20 cellular contexts compared by ENCODE assay signal in genomic region chr2:23530121-23530908, GRCh38.
DNase-seq lines count a peak whose midpoint lies in the region; ATAC-seq and TF ChIP-seq lines count a peak whose summit lies in the region.
"Had no signal": no experiment of that assay in that cellular context is flagged by ENCODE, and none has a peak within 500 bp of the region (broad histone marks: within the 10 kb centered on the region; RNA-seq: fewer than 3 reads in every experiment).

No MANE protein-coding gene starts in this region.

- no peaks in the 10 kb centered on the region for H3K9me3 Mint-ChIP-seq in stimulated activated naive CD8-positive, alpha-beta T cell treated with anti-CD3 and anti-CD28 coated beads, Interleukin-15, Interleukin-2, amounts not matched to agents 100 ng/mL and 50 ng/mL, for 24 hours
- H3K9me3 Mint-ChIP-seq in stimulated activated naive CD8-positive, alpha-beta T cell treated with anti-CD3 and anti-CD28 coated beads, Interleukin-15, amount 100 ng/mL, for 72 hours, result no peaks in the 10 kb centered on the region
- H3K9me3 Mint-ChIP-seq: H9; stimulated activated memory B cell treated with anti-CD40 and anti-IgM and Interleukin-4, amounts not matched to agents 10 μg/mL and 1 μg/mL and 100 μg/mL, for 72 hours had no signal

- no peak for DNase-seq in stimulated activated naive CD8-positive, alpha-beta T cell treated with anti-CD3 and anti-CD28 coated beads, Interleukin-15, amount 100 ng/mL, for 72 hours
- DNase-seq in NCI-H2171 (lab: John Stamatoyannopoulos, UW) (peak; percentile 99), NCI-H82 treated with DMSO at 0.1 percent for 48 hours (lab: John Stamatoyannopoulos, UW; ENCODE audit: unreplicated experiment) (peak; percentile 93), mammary epithelial cell (no peak), smooth muscle cell (lab: John Stamatoyannopoulos, UW; ENCODE audit: unreplicated experiment) (no peak), mesenchymal stem cell (no peak)
- DNase-seq in activated naive CD4-positive, alpha-beta T cell (lab: John Stamatoyannopoulos, UW), result no peak
- DNase-seq: activated CD4-positive, alpha-beta T cell treated with anti-CD3 and anti-CD28 coated beads for 1 hour; H9; Kasumi-1; left colon; mesendoderm; OCI-M1; tibial artery had no signal

- H3F3A ChIP-seq in smooth muscle cell (ENCODE audit: low read depth), result no peaks in the 10 kb centered on the region

- no peak overlapping the region for H2BK12ac ChIP-seq in mesenchymal stem cell (ENCODE audit: low read length in 2 of 2)

- dilution Hi-C loops in mammary epithelial cell (cut with HindIII; ENCODE audit: low sequenced_read_pairs), result no loop called here

- no peak for ATAC-seq in stimulated activated naive CD8-positive, alpha-beta T cell treated with anti-CD3 and anti-CD28 coated beads, Interleukin-15, amount 100 ng/mL, for 72 hours
- ATAC-seq: activated naive CD4-positive, alpha-beta T cell treated with anti-CD3 and anti-CD28 coated beads, Interleukin-2, amount 50 U/mL, for 72 hours; Right ventricle myocardium inferior; stimulated activated memory B cell treated with anti-CD40 and anti-IgM and Interleukin-4, amounts not matched to agents 10 μg/mL and 1 μg/mL and 100 μg/mL, for 72 hours had no signal

- H3K27ac Mint-ChIP-seq in stimulated activated naive CD8-positive, alpha-beta T cell treated with anti-CD3 and anti-CD28 coated beads, Interleukin-15, Interleukin-2, amounts not matched to agents 100 ng/mL and 50 ng/mL, for 24 hours, result peak overlapping the region; percentile 26
- no peak overlapping the region for H3K27ac Mint-ChIP-seq in stimulated activated naive CD8-positive, alpha-beta T cell treated with anti-CD3 and anti-CD28 coated beads, Interleukin-15, amount 100 ng/mL, for 72 hours
- H3K27ac Mint-ChIP-seq: activated naive CD4-positive, alpha-beta T cell treated with anti-CD3 and anti-CD28 coated beads, Interleukin-2, amount 50 U/mL, for 72 hours; stimulated activated memory B cell treated with anti-CD40 and anti-IgM and Interleukin-4, amounts not matched to agents 10 μg/mL and 1 μg/mL and 100 μg/mL, for 72 hours had no signal

- WGBS in mammary epithelial cell (ENCODE audit: low coverage, missing lambda C conversion rate), result 77% methylated on average over 12 of the region's 13 CpGs
- WGBS in smooth muscle cell (ENCODE audit: low lambda C conversion rate), result 91% methylated on average over 13 of the region's 13 CpGs
- WGBS in mesenchymal stem cell, result 97% methylated on average over 10 of the region's 13 CpGs

- no peak overlapping the region for H3K4me2 ChIP-seq in mammary epithelial cell (ENCODE audit: insufficient read depth, low read depth, low read length)
- no peak overlapping the region for H3K4me2 ChIP-seq in smooth muscle cell
- H3K4me2 ChIP-seq in mesenchymal stem cell (ENCODE audit: low read length, poor library complexity, severe bottlenecking), result no peak overlapping the region

- H2AFZ ChIP-seq in mammary epithelial cell (ENCODE audit: low read depth, low read length) (no peak overlapping the region), smooth muscle cell (ENCODE audit: low read depth) (no peak overlapping the region), mesenchymal stem cell (ENCODE audit: low read depth, low read length) (no peak overlapping the region)
- H2AFZ ChIP-seq: parathyroid adenoma had no signal

- H2AK5ac ChIP-seq in mesenchymal stem cell (ENCODE audit: low read length, severe bottlenecking), result no peak overlapping the region

- H3K18ac ChIP-seq in mesenchymal stem cell (ENCODE audit: low read depth in 1 of 2, low read length in 2 of 2), result no peak overlapping the region

- no peak overlapping the region for H3K23ac ChIP-seq in mesenchymal stem cell (ENCODE audit: low read length in 2 of 2)

- H3K79me1 ChIP-seq in mesenchymal stem cell (replicated peaks; ENCODE audit: low read length, poor library complexity, severe bottlenecking), result peaks cover 6% of the 10 kb centered on the region

- CTCF ChIA-PET in mammary epithelial cell (lab: Charles Lee; ENCODE audit: low non-redundant PET), result no interaction called here

- H3K36me3 ChIP-seq in mammary epithelial cell (ENCODE audit: insufficient read depth, low read length) (no peaks in the 10 kb centered on the region), smooth muscle cell (ENCODE audit: low read depth) (no peaks in the 10 kb centered on the region), mesenchymal stem cell (ENCODE audit: control insufficient read depth in 1 of 2, insufficient read depth in 2 of 2, low read depth in 1 of 2, low read length in 2 of 2) (no peaks in the 10 kb centered on the region)
- H3K36me3 ChIP-seq: tibial artery had no signal

- H4K91ac ChIP-seq in mesenchymal stem cell (ENCODE audit: low read length), result no peak overlapping the region

- no peak for TF ChIP-seq CTCF in mammary epithelial cell (conservative IDR thresholded peaks at IDR 0.05 in 1 of 2, IDR thresholded peaks at IDR 0.05 in 1 of 2; ENCODE audit: extremely low read depth in 1 of 2, insufficient read depth in 1 of 2, low read depth in 1 of 2, low read length in 2 of 2)
- no peak for TF ChIP-seq CTCF in smooth muscle cell (IDR thresholded peaks at IDR 0.05; ENCODE audit: borderline replicate concordance, insufficient read depth, poor library complexity, severe bottlenecking)

- H3K4me1 Mint-ChIP-seq in stimulated activated naive CD8-positive, alpha-beta T cell treated with anti-CD3 and anti-CD28 coated beads, Interleukin-15, Interleukin-2, amounts not matched to agents 100 ng/mL and 50 ng/mL, for 24 hours (ENCODE audit: low read depth), result peaks cover 33% of the 10 kb centered on the region
- peaks cover 58% of the 10 kb centered on the region for H3K4me1 Mint-ChIP-seq in stimulated activated naive CD8-positive, alpha-beta T cell treated with anti-CD3 and anti-CD28 coated beads, Interleukin-15, amount 100 ng/mL, for 72 hours

- H3K36me3 Mint-ChIP-seq in stimulated activated naive CD8-positive, alpha-beta T cell treated with anti-CD3 and anti-CD28 coated beads, Interleukin-15, Interleukin-2, amounts not matched to agents 100 ng/mL and 50 ng/mL, for 24 hours (ENCODE audit: low read depth), result no peaks in the 10 kb centered on the region
- H3K36me3 Mint-ChIP-seq: stimulated activated memory B cell treated with anti-CD40 and anti-IgM and Interleukin-4, amounts not matched to agents 10 μg/mL and 1 μg/mL and 100 μg/mL, for 72 hours had no signal

- H3K27me3 ChIP-seq in mammary epithelial cell (ENCODE audit: insufficient read depth, low read length), result no peaks in the 10 kb centered on the region
- H3K27me3 ChIP-seq in smooth muscle cell (ENCODE audit: low read depth), result no peaks in the 10 kb centered on the region
- no peaks in the 10 kb centered on the region for H3K27me3 ChIP-seq in mesenchymal stem cell (ENCODE audit: control insufficient read depth in 1 of 2, insufficient read depth in 1 of 2, low read length in 2 of 2)
- H3K27me3 ChIP-seq: dorsolateral prefrontal cortex, tibial artery had no signal

- intact Hi-C loops in mammary epithelial cell (cut with micrococcal nuclease), result no loop called here

- H3K79me2 ChIP-seq in mammary epithelial cell (ENCODE audit: insufficient read depth, low read length) (no peaks in the 10 kb centered on the region), smooth muscle cell (ENCODE audit: low read depth) (no peaks in the 10 kb centered on the region)
- H3K79me2 ChIP-seq: parathyroid adenoma had no signal

- no peak overlapping the region for H3K4me3 Mint-ChIP-seq in stimulated activated naive CD8-positive, alpha-beta T cell treated with anti-CD3 and anti-CD28 coated beads, Interleukin-15, Interleukin-2, amounts not matched to agents 100 ng/mL and 50 ng/mL, for 24 hours
- H3K4me3 Mint-ChIP-seq in stimulated activated naive CD8-positive, alpha-beta T cell treated with anti-CD3 and anti-CD28 coated beads, Interleukin-15, amount 100 ng/mL, for 72 hours, result no peak overlapping the region
- H3K4me3 Mint-ChIP-seq: H9; stimulated activated memory B cell treated with anti-CD40 and anti-IgM and Interleukin-4, amounts not matched to agents 10 μg/mL and 1 μg/mL and 100 μg/mL, for 72 hours had no signal

- peaks cover 2% of the 10 kb centered on the region for H3K4me1 ChIP-seq in mammary epithelial cell (ENCODE audit: insufficient read depth, low read length)
- peaks cover 11% of the 10 kb centered on the region for H3K4me1 ChIP-seq in smooth muscle cell (ENCODE audit: low read depth)
- H3K4me1 ChIP-seq in mesenchymal stem cell (ENCODE audit: control insufficient read depth, insufficient read depth, low read depth, low read length), result peaks cover 34% of the 10 kb centered on the region

- no peak overlapping the region for H3K4ac ChIP-seq in mesenchymal stem cell (ENCODE audit: low read depth in 1 of 2, low read length in 2 of 2)

- H3K9me3 ChIP-seq in mammary epithelial cell (replicated peaks; ENCODE audit: insufficient read depth, low read length), result no peaks in the 10 kb centered on the region
- no peaks in the 10 kb centered on the region for H3K9me3 ChIP-seq in smooth muscle cell (replicated peaks; ENCODE audit: low read depth)
- H3K9me3 ChIP-seq in mesenchymal stem cell (ENCODE audit: control insufficient read depth, low read length), result no peaks in the 10 kb centered on the region
- H3K9me3 ChIP-seq: tibial artery had no signal

- peaks cover 2% of the 10 kb centered on the region for H4K20me1 ChIP-seq in mammary epithelial cell (ENCODE audit: insufficient read depth, low read length)
- peaks cover 13% of the 10 kb centered on the region for H4K20me1 ChIP-seq in smooth muscle cell (ENCODE audit: low read depth)

- in situ Hi-C loops in mammary epithelial cell (cut with MboI; ENCODE audit: low sequenced_read_pairs in 2 of 2), result no loop called here

- no TSS peak for BruUV-seq in mammary epithelial cell (replicated peaks; lab: Mats Ljungman, UMichigan)

- no peak overlapping the region for H4K8ac ChIP-seq in mesenchymal stem cell (ENCODE audit: low read length)

- H3K4me3 ChIP-seq in mammary epithelial cell (replicated peaks in 1 of 3; ENCODE audit: insufficient read depth in 1 of 3, low read depth in 2 of 3, low read length in 3 of 3), result no peak overlapping the region
- H3K4me3 ChIP-seq in smooth muscle cell, result no peak overlapping the region
- H3K4me3 ChIP-seq in mesenchymal stem cell (ENCODE audit: insufficient read depth in 1 of 2, low read depth in 1 of 2, low read length in 2 of 2), result no peak overlapping the region
- H3K4me3 ChIP-seq: dorsolateral prefrontal cortex, tibial artery had no signal

- H2BK120ac ChIP-seq in mesenchymal stem cell (ENCODE audit: low read depth, low read length), result no peak overlapping the region

- H3K27me3 Mint-ChIP-seq in stimulated activated naive CD8-positive, alpha-beta T cell treated with anti-CD3 and anti-CD28 coated beads, Interleukin-15, Interleukin-2, amounts not matched to agents 100 ng/mL and 50 ng/mL, for 24 hours, result no peaks in the 10 kb centered on the region
- no peaks in the 10 kb centered on the region for H3K27me3 Mint-ChIP-seq in stimulated activated naive CD8-positive, alpha-beta T cell treated with anti-CD3 and anti-CD28 coated beads, Interleukin-15, amount 100 ng/mL, for 72 hours
- H3K27me3 Mint-ChIP-seq: stimulated activated memory B cell treated with anti-CD40 and anti-IgM and Interleukin-4, amounts not matched to agents 10 μg/mL and 1 μg/mL and 100 μg/mL, for 72 hours had no signal

- no peak overlapping the region for H2BK5ac ChIP-seq in mesenchymal stem cell (ENCODE audit: low read depth, low read length, poor library complexity, severe bottlenecking)

- H3K27ac ChIP-seq in mammary epithelial cell (ENCODE audit: insufficient read depth, low read depth, low read length) (no peak overlapping the region), smooth muscle cell (ENCODE audit: low read depth) (no peak overlapping the region), mesenchymal stem cell (ENCODE audit: low read length, poor library complexity, severe bottlenecking) (no peak overlapping the region)
- H3K27ac ChIP-seq: parathyroid adenoma, tibial artery had no signal

- H3K9ac ChIP-seq in mammary epithelial cell (ENCODE audit: insufficient read depth, low read length), result no peak overlapping the region
- H3K9ac ChIP-seq in smooth muscle cell (ENCODE audit: low read depth), result no peak overlapping the region
- no peak overlapping the region for H3K9ac ChIP-seq in mesenchymal stem cell (ENCODE audit: low read length)
- H3K9ac ChIP-seq: parathyroid adenoma had no signal

- H2BK15ac ChIP-seq in mesenchymal stem cell (ENCODE audit: low read depth, poor library complexity, severe bottlenecking), result no peak overlapping the region

- no peak overlapping the region for H3K14ac ChIP-seq in mesenchymal stem cell (ENCODE audit: low read length in 2 of 2)

Comparison
In these comparisons a context has a peak if more than half of its experiments do, and no peak if none do; other contexts are left out.
1. DNase-seq: peak in NCI-H2171 (single experiment) and NCI-H82 treated with DMSO at 0.1 percent for 48 hours (single experiment); none in stimulated activated naive CD8-positive, alpha-beta T cell treated with anti-CD3 and anti-CD28 coated beads, Interleukin-15, amount 100 ng/mL, for 72 hours (0 of 2), mammary epithelial cell (single experiment), activated naive CD4-positive, alpha-beta T cell (0 of 4), smooth muscle cell (single experiment) and mesenchymal stem cell (single experiment).